1 cellular context compared by ENCODE assay signal in the genomic region with DNA sequence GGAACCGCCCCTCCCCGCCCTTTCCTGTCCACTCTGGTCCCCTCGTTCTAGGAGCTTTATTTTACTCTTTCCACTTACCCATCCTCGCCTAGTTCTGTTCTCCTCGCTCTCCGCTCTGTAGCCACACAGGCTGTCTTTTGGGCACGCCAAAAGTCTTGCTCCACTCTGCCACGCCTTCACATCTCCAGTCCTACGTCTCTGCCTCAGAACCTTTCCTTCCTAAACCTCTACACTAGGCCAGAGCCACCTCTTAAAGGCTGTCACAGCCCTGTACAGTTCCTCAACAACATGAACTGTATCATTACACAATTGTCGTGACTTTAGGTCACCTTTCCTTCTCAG.
A peak's percentile ranks its signal among the peaks of the same experiment; 100 is the strongest.
TF ChIP-seq lines count a peak whose summit lies in the region.

No MANE protein-coding gene starts in this region.

TF ChIP-seq in K562, 482 proteins besides CTCF, POLR2A, EP300 and RAD21 (continued from another document and continues in another):
- TF ChIP-seq PHF21A (IDR thresholded peaks at IDR 0.05; ENCODE audit: borderline replicate concordance, low read depth) (no peak), CHD4 (IDR thresholded peaks at IDR 0.05; ENCODE audit: insufficient read depth, insufficient replicate concordance, low read depth, low read length, poor library complexity, severe bottlenecking) (no peak), ZNF140 (CRISPR knock-in tag; IDR thresholded peaks at IDR 0.05) (no peak), ZNF3 (CRISPR knock-in tag; IDR thresholded peaks at IDR 0.05) (no peak), RUNX1 (IDR thresholded peaks at IDR 0.05; ENCODE audit: low read depth) (no peak), PHB (CRISPR knock-in tag; IDR thresholded peaks at IDR 0.05) (no peak), MAFK (IDR thresholded peaks at IDR 0.05; ENCODE audit: low read length) (no peak), ILK (tag; IDR thresholded peaks at IDR 0.05; ENCODE audit: borderline replicate concordance, low read depth) (no peak), ATF7 (IDR thresholded peaks at IDR 0.05) (peak; percentile 35; the same call in 1 of the 2 replicates), XRCC5 (IDR thresholded peaks at IDR 0.05; ENCODE audit: low read depth, low read length) (no peak), HNRNPL (IDR thresholded peaks at IDR 0.05; ENCODE audit: low read depth, low read length) (no peak), KDM4B (IDR thresholded peaks at IDR 0.05; ENCODE audit: borderline replicate concordance in 2 of 2, low read depth in 1 of 2) (no peak), KAT2B (IDR thresholded peaks at IDR 0.05; ENCODE audit: low read depth, low read length) (no peak), ZNF644 (tag; IDR thresholded peaks at IDR 0.05; ENCODE audit: low read depth) (no peak), SMC3 (conservative IDR thresholded peaks at IDR 0.05; ENCODE audit: insufficient read depth, low read depth, low read length) (no peak), TCF7 (IDR thresholded peaks at IDR 0.05; ENCODE audit: borderline replicate concordance) (no peak), SPI1 (IDR thresholded peaks at IDR 0.05; ENCODE audit: borderline replicate concordance, low read depth, low read length) (no peak), TCF3 (CRISPR knock-in tag; IDR thresholded peaks at IDR 0.05) (no peak), XRCC3 (IDR thresholded peaks at IDR 0.05) (no peak), HLTF (IDR thresholded peaks at IDR 0.05) (0 out of 2 replicates have a peak, but pooled peaks have one; percentile 33), RB1 (IDR thresholded peaks at IDR 0.05; ENCODE audit: low read depth) (no peak), PTBP1 (IDR thresholded peaks at IDR 0.05; ENCODE audit: low read depth, low read length) (no peak), MXI1 (IDR thresholded peaks at IDR 0.05; ENCODE audit: low read depth, low read length) (no peak), PCBP2 (IDR thresholded peaks at IDR 0.05; ENCODE audit: low read depth, low read length, poor library complexity, severe bottlenecking) (no peak), FIP1L1 (IDR thresholded peaks at IDR 0.05; ENCODE audit: low read depth, low read length, poor library complexity, severe bottlenecking) (no peak), ZNF174 (CRISPR knock-in tag; IDR thresholded peaks at IDR 0.05) (no peak), ZZZ3 (IDR thresholded peaks at IDR 0.05) (no peak), TCF7L2 (IDR thresholded peaks at IDR 0.05; ENCODE audit: low read depth, low read length) (no peak)
- TF ChIP-seq, protein P1, sequence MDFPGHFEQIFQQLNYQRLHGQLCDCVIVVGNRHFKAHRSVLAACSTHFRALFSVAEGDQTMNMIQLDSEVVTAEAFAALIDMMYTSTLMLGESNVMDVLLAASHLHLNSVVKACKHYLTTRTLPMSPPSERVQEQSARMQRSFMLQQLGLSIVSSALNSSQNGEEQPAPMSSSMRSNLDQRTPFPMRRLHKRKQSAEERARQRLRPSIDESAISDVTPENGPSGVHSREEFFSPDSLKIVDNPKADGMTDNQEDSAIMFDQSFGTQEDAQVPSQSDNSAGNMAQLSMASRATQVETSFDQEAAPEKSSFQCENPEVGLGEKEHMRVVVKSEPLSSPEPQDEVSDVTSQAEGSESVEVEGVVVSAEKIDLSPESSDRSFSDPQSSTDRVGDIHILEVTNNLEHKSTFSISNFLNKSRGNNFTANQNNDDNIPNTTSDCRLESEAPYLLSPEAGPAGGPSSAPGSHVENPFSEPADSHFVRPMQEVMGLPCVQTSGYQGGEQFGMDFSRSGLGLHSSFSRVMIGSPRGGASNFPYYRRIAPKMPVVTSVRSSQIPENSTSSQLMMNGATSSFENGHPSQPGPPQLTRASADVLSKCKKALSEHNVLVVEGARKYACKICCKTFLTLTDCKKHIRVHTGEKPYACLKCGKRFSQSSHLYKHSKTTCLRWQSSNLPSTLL (IDR thresholded peaks at IDR 0.05): no peak
- TF ChIP-seq, protein P2, sequence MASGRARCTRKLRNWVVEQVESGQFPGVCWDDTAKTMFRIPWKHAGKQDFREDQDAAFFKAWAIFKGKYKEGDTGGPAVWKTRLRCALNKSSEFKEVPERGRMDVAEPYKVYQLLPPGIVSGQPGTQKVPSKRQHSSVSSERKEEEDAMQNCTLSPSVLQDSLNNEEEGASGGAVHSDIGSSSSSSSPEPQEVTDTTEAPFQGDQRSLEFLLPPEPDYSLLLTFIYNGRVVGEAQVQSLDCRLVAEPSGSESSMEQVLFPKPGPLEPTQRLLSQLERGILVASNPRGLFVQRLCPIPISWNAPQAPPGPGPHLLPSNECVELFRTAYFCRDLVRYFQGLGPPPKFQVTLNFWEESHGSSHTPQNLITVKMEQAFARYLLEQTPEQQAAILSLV (tag; IDR thresholded peaks at IDR 0.05): no peak
- TF ChIP-seq, protein P3, sequence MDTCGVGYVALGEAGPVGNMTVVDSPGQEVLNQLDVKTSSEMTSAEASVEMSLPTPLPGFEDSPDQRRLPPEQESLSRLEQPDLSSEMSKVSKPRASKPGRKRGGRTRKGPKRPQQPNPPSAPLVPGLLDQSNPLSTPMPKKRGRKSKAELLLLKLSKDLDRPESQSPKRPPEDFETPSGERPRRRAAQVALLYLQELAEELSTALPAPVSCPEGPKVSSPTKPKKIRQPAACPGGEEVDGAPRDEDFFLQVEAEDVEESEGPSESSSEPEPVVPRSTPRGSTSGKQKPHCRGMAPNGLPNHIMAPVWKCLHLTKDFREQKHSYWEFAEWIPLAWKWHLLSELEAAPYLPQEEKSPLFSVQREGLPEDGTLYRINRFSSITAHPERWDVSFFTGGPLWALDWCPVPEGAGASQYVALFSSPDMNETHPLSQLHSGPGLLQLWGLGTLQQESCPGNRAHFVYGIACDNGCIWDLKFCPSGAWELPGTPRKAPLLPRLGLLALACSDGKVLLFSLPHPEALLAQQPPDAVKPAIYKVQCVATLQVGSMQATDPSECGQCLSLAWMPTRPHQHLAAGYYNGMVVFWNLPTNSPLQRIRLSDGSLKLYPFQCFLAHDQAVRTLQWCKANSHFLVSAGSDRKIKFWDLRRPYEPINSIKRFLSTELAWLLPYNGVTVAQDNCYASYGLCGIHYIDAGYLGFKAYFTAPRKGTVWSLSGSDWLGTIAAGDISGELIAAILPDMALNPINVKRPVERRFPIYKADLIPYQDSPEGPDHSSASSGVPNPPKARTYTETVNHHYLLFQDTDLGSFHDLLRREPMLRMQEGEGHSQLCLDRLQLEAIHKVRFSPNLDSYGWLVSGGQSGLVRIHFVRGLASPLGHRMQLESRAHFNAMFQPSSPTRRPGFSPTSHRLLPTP (IDR thresholded peaks at IDR 0.05; ENCODE audit: borderline replicate concordance, extremely low read depth, insufficient read length): no peak
- TF ChIP-seq, protein P4, sequence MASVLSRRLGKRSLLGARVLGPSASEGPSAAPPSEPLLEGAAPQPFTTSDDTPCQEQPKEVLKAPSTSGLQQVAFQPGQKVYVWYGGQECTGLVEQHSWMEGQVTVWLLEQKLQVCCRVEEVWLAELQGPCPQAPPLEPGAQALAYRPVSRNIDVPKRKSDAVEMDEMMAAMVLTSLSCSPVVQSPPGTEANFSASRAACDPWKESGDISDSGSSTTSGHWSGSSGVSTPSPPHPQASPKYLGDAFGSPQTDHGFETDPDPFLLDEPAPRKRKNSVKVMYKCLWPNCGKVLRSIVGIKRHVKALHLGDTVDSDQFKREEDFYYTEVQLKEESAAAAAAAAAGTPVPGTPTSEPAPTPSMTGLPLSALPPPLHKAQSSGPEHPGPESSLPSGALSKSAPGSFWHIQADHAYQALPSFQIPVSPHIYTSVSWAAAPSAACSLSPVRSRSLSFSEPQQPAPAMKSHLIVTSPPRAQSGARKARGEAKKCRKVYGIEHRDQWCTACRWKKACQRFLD (CRISPR knock-in tag; IDR thresholded peaks at IDR 0.05): no peak
- TF ChIP-seq, protein P5, sequence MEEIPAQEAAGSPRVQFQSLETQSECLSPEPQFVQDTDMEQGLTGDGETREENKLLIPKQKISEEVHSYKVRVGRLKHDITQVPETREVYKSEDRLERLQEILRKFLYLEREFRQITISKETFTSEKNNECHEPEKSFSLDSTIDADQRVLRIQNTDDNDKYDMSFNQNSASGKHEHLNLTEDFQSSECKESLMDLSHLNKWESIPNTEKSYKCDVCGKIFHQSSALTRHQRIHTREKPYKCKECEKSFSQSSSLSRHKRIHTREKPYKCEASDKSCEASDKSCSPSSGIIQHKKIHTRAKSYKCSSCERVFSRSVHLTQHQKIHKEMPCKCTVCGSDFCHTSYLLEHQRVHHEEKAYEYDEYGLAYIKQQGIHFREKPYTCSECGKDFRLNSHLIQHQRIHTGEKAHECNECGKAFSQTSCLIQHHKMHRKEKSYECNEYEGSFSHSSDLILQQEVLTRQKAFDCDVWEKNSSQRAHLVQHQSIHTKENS (CRISPR knock-in tag; IDR thresholded peaks at IDR 0.05): no peak
- TF ChIP-seq, protein P6, sequence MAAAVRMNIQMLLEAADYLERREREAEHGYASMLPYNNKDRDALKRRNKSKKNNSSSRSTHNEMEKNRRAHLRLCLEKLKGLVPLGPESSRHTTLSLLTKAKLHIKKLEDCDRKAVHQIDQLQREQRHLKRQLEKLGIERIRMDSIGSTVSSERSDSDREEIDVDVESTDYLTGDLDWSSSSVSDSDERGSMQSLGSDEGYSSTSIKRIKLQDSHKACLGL (CRISPR knock-in tag; IDR thresholded peaks at IDR 0.05; ENCODE audit: borderline replicate concordance, poor library complexity, severe bottlenecking): no peak
- TF ChIP-seq, protein P7, sequence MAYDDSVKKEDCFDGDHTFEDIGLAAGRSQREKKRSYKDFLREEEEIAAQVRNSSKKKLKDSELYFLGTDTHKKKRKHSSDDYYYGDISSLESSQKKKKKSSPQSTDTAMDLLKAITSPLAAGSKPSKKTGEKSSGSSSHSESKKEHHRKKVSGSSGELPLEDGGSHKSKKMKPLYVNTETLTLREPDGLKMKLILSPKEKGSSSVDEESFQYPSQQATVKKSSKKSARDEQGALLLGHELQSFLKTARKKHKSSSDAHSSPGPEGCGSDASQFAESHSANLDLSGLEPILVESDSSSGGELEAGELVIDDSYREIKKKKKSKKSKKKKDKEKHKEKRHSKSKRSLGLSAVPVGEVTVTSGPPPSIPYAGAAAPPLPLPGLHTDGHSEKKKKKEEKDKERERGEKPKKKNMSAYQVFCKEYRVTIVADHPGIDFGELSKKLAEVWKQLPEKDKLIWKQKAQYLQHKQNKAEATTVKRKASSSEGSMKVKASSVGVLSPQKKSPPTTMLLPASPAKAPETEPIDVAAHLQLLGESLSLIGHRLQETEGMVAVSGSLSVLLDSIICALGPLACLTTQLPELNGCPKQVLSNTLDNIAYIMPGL (CRISPR knock-in tag; IDR thresholded peaks at IDR 0.05): no peak; the same call in 1 of the 2 replicates
- TF ChIP-seq, protein P8, sequence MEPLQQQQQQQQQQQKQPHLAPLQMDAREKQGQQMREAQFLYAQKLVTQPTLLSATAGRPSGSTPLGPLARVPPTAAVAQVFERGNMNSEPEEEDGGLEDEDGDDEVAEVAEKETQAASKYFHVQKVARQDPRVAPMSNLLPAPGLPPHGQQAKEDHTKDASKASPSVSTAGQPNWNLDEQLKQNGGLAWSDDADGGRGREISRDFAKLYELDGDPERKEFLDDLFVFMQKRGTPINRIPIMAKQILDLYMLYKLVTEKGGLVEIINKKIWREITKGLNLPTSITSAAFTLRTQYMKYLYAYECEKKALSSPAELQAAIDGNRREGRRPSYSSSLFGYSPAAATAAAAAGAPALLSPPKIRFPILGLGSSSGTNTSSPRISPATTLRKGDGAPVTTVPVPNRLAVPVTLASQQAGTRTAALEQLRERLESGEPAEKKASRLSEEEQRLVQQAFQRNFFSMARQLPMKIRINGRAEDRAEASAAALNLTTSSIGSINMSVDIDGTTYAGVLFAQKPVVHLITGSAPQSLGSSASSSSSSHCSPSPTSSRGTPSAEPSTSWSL (CRISPR knock-in tag; IDR thresholded peaks at IDR 0.05; ENCODE audit: borderline replicate concordance): no peak
- TF ChIP-seq, protein P9, sequence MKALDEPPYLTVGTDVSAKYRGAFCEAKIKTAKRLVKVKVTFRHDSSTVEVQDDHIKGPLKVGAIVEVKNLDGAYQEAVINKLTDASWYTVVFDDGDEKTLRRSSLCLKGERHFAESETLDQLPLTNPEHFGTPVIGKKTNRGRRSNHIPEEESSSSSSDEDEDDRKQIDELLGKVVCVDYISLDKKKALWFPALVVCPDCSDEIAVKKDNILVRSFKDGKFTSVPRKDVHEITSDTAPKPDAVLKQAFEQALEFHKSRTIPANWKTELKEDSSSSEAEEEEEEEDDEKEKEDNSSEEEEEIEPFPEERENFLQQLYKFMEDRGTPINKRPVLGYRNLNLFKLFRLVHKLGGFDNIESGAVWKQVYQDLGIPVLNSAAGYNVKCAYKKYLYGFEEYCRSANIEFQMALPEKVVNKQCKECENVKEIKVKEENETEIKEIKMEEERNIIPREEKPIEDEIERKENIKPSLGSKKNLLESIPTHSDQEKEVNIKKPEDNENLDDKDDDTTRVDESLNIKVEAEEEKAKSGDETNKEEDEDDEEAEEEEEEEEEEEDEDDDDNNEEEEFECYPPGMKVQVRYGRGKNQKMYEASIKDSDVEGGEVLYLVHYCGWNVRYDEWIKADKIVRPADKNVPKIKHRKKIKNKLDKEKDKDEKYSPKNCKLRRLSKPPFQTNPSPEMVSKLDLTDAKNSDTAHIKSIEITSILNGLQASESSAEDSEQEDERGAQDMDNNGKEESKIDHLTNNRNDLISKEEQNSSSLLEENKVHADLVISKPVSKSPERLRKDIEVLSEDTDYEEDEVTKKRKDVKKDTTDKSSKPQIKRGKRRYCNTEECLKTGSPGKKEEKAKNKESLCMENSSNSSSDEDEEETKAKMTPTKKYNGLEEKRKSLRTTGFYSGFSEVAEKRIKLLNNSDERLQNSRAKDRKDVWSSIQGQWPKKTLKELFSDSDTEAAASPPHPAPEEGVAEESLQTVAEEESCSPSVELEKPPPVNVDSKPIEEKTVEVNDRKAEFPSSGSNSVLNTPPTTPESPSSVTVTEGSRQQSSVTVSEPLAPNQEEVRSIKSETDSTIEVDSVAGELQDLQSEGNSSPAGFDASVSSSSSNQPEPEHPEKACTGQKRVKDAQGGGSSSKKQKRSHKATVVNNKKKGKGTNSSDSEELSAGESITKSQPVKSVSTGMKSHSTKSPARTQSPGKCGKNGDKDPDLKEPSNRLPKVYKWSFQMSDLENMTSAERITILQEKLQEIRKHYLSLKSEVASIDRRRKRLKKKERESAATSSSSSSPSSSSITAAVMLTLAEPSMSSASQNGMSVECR (CRISPR knock-in tag; IDR thresholded peaks at IDR 0.05): no peak
- TF ChIP-seq, protein P10, sequence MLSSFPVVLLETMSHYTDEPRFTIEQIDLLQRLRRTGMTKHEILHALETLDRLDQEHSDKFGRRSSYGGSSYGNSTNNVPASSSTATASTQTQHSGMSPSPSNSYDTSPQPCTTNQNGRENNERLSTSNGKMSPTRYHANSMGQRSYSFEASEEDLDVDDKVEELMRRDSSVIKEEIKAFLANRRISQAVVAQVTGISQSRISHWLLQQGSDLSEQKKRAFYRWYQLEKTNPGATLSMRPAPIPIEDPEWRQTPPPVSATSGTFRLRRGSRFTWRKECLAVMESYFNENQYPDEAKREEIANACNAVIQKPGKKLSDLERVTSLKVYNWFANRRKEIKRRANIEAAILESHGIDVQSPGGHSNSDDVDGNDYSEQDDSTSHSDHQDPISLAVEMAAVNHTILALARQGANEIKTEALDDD (IDR thresholded peaks at IDR 0.05): no peak
- TF ChIP-seq, protein P11, sequence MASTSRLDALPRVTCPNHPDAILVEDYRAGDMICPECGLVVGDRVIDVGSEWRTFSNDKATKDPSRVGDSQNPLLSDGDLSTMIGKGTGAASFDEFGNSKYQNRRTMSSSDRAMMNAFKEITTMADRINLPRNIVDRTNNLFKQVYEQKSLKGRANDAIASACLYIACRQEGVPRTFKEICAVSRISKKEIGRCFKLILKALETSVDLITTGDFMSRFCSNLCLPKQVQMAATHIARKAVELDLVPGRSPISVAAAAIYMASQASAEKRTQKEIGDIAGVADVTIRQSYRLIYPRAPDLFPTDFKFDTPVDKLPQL (IDR thresholded peaks at IDR 0.05; ENCODE audit: extremely low read depth, insufficient read length): no peak
